Comparison of ENCODE assay signal across 12 cellular contexts in the genomic region with DNA sequence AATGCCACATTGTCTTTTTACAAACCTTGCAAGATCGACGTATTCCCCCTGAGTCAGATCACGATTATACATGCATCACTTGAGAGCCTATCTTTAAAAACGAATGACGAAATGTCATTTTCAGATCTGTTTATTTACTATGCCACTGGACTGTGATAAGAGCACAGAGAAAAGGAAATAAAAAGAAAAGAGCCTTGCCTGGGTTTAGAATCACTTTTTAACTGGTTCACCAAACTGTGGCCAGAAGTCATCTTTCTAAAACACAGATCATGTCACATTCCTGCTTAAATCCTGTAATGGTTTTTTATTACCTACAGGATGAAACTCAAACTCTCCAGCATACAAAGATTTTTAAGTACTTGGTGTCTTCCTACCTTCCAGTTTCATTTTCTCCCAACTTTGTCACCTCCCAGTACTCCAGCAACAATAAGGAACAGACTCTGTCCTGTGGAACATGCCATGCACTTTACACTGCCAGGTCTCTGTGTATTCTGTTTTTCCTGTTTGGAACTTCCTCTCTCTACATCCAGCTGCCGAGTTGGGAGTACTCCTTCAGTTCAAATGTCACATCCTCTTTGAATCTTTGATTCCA.
A peak's percentile ranks its signal among the peaks of the same experiment; 100 is the strongest.
DNase-seq lines count a peak whose midpoint lies in the region; ATAC-seq and TF ChIP-seq lines count a peak whose summit lies in the region.
"Had no signal": no experiment of that assay in that cellular context is flagged by ENCODE, and none has a peak within 500 bp of the region (broad histone marks: within the 10 kb centered on the region; RNA-seq: fewer than 3 reads in every experiment).

No MANE protein-coding gene starts in this region.

- no peak overlapping the region for H3K27ac Mint-ChIP-seq in progenitor cell of endocrine pancreas
- H3K27ac Mint-ChIP-seq: dendritic cell treated with granulocyte-macrophage colony-stimulating factor and Interleukin-4, amounts not matched to agents 40 ng/mL and 50 ng/mL, for 4 days had no signal

- H3K4me3 ChIP-seq in HCT116 (replicated peaks in 1 of 2; ENCODE audit: low read depth in 1 of 2, low read length in 2 of 2), result peak overlapping the region in 1 of 2 experiments; percentile 5; a peak in 1 of 4 replicates
- no peak overlapping the region for H3K4me3 ChIP-seq in mucosa of descending colon

- no peaks in the 10 kb centered on the region for H3K36me3 ChIP-seq in HCT116 (ENCODE audit: control insufficient read depth in 1 of 2, insufficient read depth in 2 of 2, low read length in 2 of 2)
- H3K36me3 ChIP-seq in mucosa of descending colon (ENCODE audit: low read depth), result no peaks in the 10 kb centered on the region

- TSS peak; percentile 54 for BruUV-seq in HCT116 (replicated peaks; lab: Mats Ljungman, UMichigan)

- H3K4me2 ChIP-seq in HCT116 (ENCODE audit: low read length), result peak overlapping the region; percentile 48

- H3K4me1 ChIP-seq in HCT116 (ENCODE audit: control insufficient read depth in 1 of 2, insufficient read depth in 2 of 2, low read length in 2 of 2) (peaks cover 17 to 79% of the 10 kb centered on the region in 2 experiments), mucosa of descending colon (ENCODE audit: low read depth) (no peaks in the 10 kb centered on the region)

- CTCF ChIA-PET in HCT116 (lab: Charles Lee), result no interaction called here

- POLR2A ChIA-PET in HCT116 (lab: Charles Lee), result no interaction called here

- intact Hi-C loops in HCT116 (cut with micrococcal nuclease), result no loop called here
- intact Hi-C loops in mucosa of descending colon (cut with DNase I, micrococcal nuclease), result no loop called here

- H3K4me3 Mint-ChIP-seq in progenitor cell of endocrine pancreas (ENCODE audit: low read depth), result no peak overlapping the region
- H3K4me3 Mint-ChIP-seq: dendritic cell treated with granulocyte-macrophage colony-stimulating factor and Interleukin-4, amounts not matched to agents 40 ng/mL and 50 ng/mL, for 4 days had no signal

- in situ Hi-C loops in Caki2 (cut with HindIII; ENCODE audit: low pct_unique_long_range_greater_than_20kb, low sequenced_read_pairs), result no loop called here

- H3K36me3 Mint-ChIP-seq in progenitor cell of endocrine pancreas (ENCODE audit: insufficient read depth), result no peaks in the 10 kb centered on the region

- no peaks in the 10 kb centered on the region for H3K9me3 Mint-ChIP-seq in progenitor cell of endocrine pancreas (ENCODE audit: low read depth)
- H3K9me3 Mint-ChIP-seq: dendritic cell treated with granulocyte-macrophage colony-stimulating factor and Interleukin-4, amounts not matched to agents 40 ng/mL and 50 ng/mL, for 4 days had no signal

- H3K27me3 Mint-ChIP-seq in progenitor cell of endocrine pancreas, result peaks cover 45% of the 10 kb centered on the region

- H3K79me2 ChIP-seq in HCT116 (ENCODE audit: insufficient read depth, low read length), result no peaks in the 10 kb centered on the region

- H3K27me3 ChIP-seq in HCT116 (ENCODE audit: insufficient read depth, low read length), result no peaks in the 10 kb centered on the region

- TF ChIP-seq POLR2A in HCT116 (IDR thresholded peaks at IDR 0.05; ENCODE audit: borderline replicate concordance, extremely low read depth, insufficient read depth, insufficient read length), result no peak

- ATAC-seq in HCT116 (no peak), mucosa of descending colon (peak; percentile 99)
- ATAC-seq: activated CD4-positive, CD25-positive, alpha-beta regulatory T cell treated with anti-CD3 and anti-CD28 coated beads, Interleukin-2, amount 50 U/mL, for 24 hours had no signal

- TF ChIP-seq CTCF in HCT116 (IDR thresholded peaks at IDR 0.05 in 2 of 3, conservative IDR thresholded peaks at IDR 0.05 in 1 of 3; ENCODE audit: borderline replicate concordance in 1 of 3, insufficient read depth in 1 of 3, low read depth in 2 of 3, low read length in 2 of 3) (no peak), VCaP (conservative IDR thresholded peaks at IDR 0.05) (no peak), mucosa of descending colon (IDR thresholded peaks at IDR 0.05) (no peak), progenitor cell of endocrine pancreas (IDR thresholded peaks at IDR 0.05; ENCODE audit: unreplicated experiment) (no peak)

- no peaks in the 10 kb centered on the region for H3K9me2 ChIP-seq in HCT116 (ENCODE audit: insufficient read depth)

- TF ChIP-seq RAD21 in HCT116 (IDR thresholded peaks at IDR 0.05; ENCODE audit: low read depth), result no peak

- RAD21 ChIA-PET in HCT116 (lab: Charles Lee; ENCODE audit: low non-redundant PET in 1 of 2, low total read pairs in 2 of 2, uncharacterized antibody in 2 of 2, unreplicated experiment in 2 of 2), result no interaction called here

- peak overlapping the region; percentile 42; the same call in 1 of the 2 replicates for H3K27ac ChIP-seq in HCT116 (ENCODE audit: low read depth, low read length)
- H3K27ac ChIP-seq in VCaP, result peak overlapping the region; percentile 62
- H3K27ac ChIP-seq: RWPE1 had no signal

- DNase-seq in Caki2 (ENCODE audit: low read depth) (peak; percentile 81), HCT116 (ENCODE audit: low read depth, low spot score) (no peak), mucosa of descending colon (peak in 1 of 3 donors; percentile 53), AG08395 (ENCODE audit: low spot score) (no peak), DMS114 treated with DMSO at 0.1 percent for 48 hours (lab: John Stamatoyannopoulos, UW; ENCODE audit: unreplicated experiment) (no peak), progenitor cell of endocrine pancreas (ENCODE audit: low spot score, unreplicated experiment) (no peak), cerebellum (ENCODE audit: low spot score) (no peak)
- DNase-seq: NCI-H1436 treated with DMSO at 0.1 percent for 48 hours had no signal

- peak overlapping the region; percentile 15 for H3K9ac ChIP-seq in HCT116 (ENCODE audit: low read length)

- peaks cover 12% of the 10 kb centered on the region for H3K4me1 Mint-ChIP-seq in progenitor cell of endocrine pancreas (ENCODE audit: low read depth)

- no peak overlapping the region for H2AFZ ChIP-seq in HCT116 (ENCODE audit: low read depth, low read length, poor library complexity, severe bottlenecking)

- no peaks in the 10 kb centered on the region for H4K20me1 ChIP-seq in HCT116 (ENCODE audit: insufficient read depth)

- H3K9me3 ChIP-seq in HCT116 (ENCODE audit: control insufficient read depth in 1 of 2, insufficient read depth in 1 of 2, low read depth in 1 of 2, low read length in 2 of 2), result no peaks in the 10 kb centered on the region
- no peaks in the 10 kb centered on the region for H3K9me3 ChIP-seq in mucosa of descending colon

TF ChIP-seq in HCT116, 20 proteins besides CTCF, POLR2A, EP300 and RAD21 (continues in another document):
- TF ChIP-seq POLR2AphosphoS5 (IDR thresholded peaks at IDR 0.05; ENCODE audit: low read depth, low read length) (no peak), EZH2 (IDR thresholded peaks at IDR 0.05) (no peak), ZNF274 (IDR thresholded peaks at IDR 0.05; ENCODE audit: low read depth, low read length) (no peak), CBX3 (IDR thresholded peaks at IDR 0.05; ENCODE audit: low read depth) (no peak), ZFX (IDR thresholded peaks at IDR 0.05) (no peak), JUND (IDR thresholded peaks at IDR 0.05) (no peak), ELF1 (IDR thresholded peaks at IDR 0.05; ENCODE audit: borderline replicate concordance, low read depth) (no peak), SP1 (IDR thresholded peaks at IDR 0.05; ENCODE audit: low read depth) (no peak), SRF (IDR thresholded peaks at IDR 0.05; ENCODE audit: low read depth) (no peak), EGR1 (IDR thresholded peaks at IDR 0.05; ENCODE audit: low read depth) (no peak)
- TF ChIP-seq, protein P1, sequence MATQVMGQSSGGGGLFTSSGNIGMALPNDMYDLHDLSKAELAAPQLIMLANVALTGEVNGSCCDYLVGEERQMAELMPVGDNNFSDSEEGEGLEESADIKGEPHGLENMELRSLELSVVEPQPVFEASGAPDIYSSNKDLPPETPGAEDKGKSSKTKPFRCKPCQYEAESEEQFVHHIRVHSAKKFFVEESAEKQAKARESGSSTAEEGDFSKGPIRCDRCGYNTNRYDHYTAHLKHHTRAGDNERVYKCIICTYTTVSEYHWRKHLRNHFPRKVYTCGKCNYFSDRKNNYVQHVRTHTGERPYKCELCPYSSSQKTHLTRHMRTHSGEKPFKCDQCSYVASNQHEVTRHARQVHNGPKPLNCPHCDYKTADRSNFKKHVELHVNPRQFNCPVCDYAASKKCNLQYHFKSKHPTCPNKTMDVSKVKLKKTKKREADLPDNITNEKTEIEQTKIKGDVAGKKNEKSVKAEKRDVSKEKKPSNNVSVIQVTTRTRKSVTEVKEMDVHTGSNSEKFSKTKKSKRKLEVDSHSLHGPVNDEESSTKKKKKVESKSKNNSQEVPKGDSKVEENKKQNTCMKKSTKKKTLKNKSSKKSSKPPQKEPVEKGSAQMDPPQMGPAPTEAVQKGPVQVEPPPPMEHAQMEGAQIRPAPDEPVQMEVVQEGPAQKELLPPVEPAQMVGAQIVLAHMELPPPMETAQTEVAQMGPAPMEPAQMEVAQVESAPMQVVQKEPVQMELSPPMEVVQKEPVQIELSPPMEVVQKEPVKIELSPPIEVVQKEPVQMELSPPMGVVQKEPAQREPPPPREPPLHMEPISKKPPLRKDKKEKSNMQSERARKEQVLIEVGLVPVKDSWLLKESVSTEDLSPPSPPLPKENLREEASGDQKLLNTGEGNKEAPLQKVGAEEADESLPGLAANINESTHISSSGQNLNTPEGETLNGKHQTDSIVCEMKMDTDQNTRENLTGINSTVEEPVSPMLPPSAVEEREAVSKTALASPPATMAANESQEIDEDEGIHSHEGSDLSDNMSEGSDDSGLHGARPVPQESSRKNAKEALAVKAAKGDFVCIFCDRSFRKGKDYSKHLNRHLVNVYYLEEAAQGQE (IDR thresholded peaks at IDR 0.05; ENCODE audit: low read depth), result no peak
- TF ChIP-seq, protein P2, sequence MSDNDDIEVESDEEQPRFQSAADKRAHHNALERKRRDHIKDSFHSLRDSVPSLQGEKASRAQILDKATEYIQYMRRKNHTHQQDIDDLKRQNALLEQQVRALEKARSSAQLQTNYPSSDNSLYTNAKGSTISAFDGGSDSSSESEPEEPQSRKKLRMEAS (IDR thresholded peaks at IDR 0.05), result no peak
- TF ChIP-seq, protein P3, sequence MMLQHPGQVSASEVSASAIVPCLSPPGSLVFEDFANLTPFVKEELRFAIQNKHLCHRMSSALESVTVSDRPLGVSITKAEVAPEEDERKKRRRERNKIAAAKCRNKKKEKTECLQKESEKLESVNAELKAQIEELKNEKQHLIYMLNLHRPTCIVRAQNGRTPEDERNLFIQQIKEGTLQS (IDR thresholded peaks at IDR 0.05), result no peak
